10 cellular contexts compared by ENCODE assay signal in the genomic region with DNA sequence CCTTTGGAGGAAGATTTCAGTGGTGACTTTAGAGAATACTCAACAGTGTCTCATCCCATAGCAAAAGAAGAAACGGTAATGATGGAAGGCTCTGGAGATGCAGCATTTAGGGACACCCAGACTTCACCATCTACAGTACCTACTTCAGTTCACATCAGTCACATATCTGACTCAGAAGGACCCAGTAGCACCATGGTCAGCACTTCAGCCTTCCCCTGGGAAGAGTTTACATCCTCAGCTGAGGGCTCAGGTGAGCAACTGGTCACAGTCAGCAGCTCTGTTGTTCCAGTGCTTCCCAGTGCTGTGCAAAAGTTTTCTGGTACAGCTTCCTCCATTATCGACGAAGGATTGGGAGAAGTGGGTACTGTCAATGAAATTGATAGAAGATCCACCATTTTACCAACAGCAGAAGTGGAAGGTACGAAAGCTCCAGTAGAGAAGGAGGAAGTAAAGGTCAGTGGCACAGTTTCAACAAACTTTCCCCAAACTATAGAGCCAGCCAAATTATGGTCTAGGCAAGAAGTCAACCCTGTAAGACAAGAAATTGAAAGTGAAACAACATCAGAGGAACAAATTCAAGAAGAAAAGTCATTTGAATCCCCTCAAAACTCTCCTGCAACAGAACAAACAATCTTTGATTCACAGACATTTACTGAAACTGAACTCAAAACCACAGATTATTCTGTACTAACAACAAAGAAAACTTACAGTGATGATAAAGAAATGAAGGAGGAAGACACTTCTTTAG.
DNase-seq lines count a peak whose midpoint lies in the region; ATAC-seq lines count a peak whose summit lies in the region.
"Had no signal": no experiment of that assay in that cellular context is flagged by ENCODE, and none has a peak within 500 bp of the region (broad histone marks: within the 10 kb centered on the region; RNA-seq: fewer than 3 reads in every experiment).

No MANE protein-coding gene starts in this region.

- no peak overlapping the region for H2BK5ac ChIP-seq in neuronal stem cell (ENCODE audit: low read length)

- peaks cover 18 to 100% of the 10 kb centered on the region in 2 donors for H3K36me3 ChIP-seq in neuronal stem cell (replicated peaks in 1 of 2; ENCODE audit: control insufficient read depth in 2 of 2, insufficient read depth in 2 of 2, low read length in 2 of 2)

- peak overlapping the region; percentile 16 for H3K4me3 Mint-ChIP-seq in activated CD4-positive, alpha-beta T cell treated with anti-CD3 and anti-CD28 coated beads, Interleukin-2, amount 10 ng/mL, durations not matched to agents 24 days and 14 days
- peak overlapping the region in 1 of 2 donors; percentile 66 for H3K4me3 Mint-ChIP-seq in stimulated activated naive B cell treated with anti-CD40 and anti-IgM and Interleukin-4, amounts not matched to agents 10 μg/mL and 1 μg/mL and 100 μg/mL, for 72 hours

- no peak overlapping the region for H3K9ac ChIP-seq in neuronal stem cell (ENCODE audit: low read depth, low read length, poor library complexity)

- H3K27ac Mint-ChIP-seq in activated CD4-positive, alpha-beta T cell treated with anti-CD3 and anti-CD28 coated beads, Interleukin-2, amount 10 ng/mL, durations not matched to agents 24 days and 14 days = no peak overlapping the region
- H3K27ac Mint-ChIP-seq in stimulated activated naive B cell treated with anti-CD40 and anti-IgM and Interleukin-4, amounts not matched to agents 10 μg/mL and 1 μg/mL and 100 μg/mL, for 72 hours = peak overlapping the region; percentile 38

- H2BK120ac ChIP-seq in neuronal stem cell (ENCODE audit: low read depth, low read length) = no peak overlapping the region

- no peak overlapping the region for H3K14ac ChIP-seq in neuronal stem cell (ENCODE audit: low read length)

- no peak overlapping the region for H3K4me2 ChIP-seq in neuronal stem cell (ENCODE audit: insufficient read depth, low read length, poor library complexity, severe bottlenecking)

- H3K9me3 ChIP-seq in neuronal stem cell (replicated peaks in 1 of 2; ENCODE audit: control insufficient read depth in 2 of 2, insufficient read depth in 1 of 2, low read depth in 1 of 2, low read length in 2 of 2) = peaks cover 12 to 32% of the 10 kb centered on the region in 2 donors

- no peak overlapping the region for H4K8ac ChIP-seq in neuronal stem cell (ENCODE audit: low read depth, low read length)

- DNase-seq in activated CD4-positive, alpha-beta T cell treated with anti-CD3 and anti-CD28 coated beads, Interleukin-2, amount 10 ng/mL, durations not matched to agents 24 days and 14 days = peak; percentile 55
- DNase-seq in activated CD4-positive, alpha-beta T cell treated with anti-CD3 and anti-CD28 coated beads, Interleukin-2, amount 50 U/mL, for 1 hour = no peak
- DNase-seq in HPDE6-E6E7 (ENCODE audit: extremely low spot score) (peak; percentile 6), neuronal stem cell (ENCODE audit: low spot score) (no peak), ecto neural progenitor cell (ENCODE audit: low spot score) (no peak)
- DNase-seq in stimulated activated naive B cell treated with anti-CD40 and anti-IgM and Interleukin-4, amounts not matched to agents 10 μg/mL and 1 μg/mL and 100 μg/mL, for 72 hours = no peak
- DNase-seq in stimulated activated CD4-positive, alpha-beta T cell treated with anti-CD3 and anti-CD28 coated beads, Interleukin-15, amount 100 ng/mL, for 24 hours = no peak
- DNase-seq: anterior cingulate cortex, NCI-H1105 treated with DMSO at 0.1 percent for 48 hours had no signal

- H3K27ac ChIP-seq in neuronal stem cell (replicated peaks; ENCODE audit: low read length) = no peak overlapping the region

- H3K79me1 ChIP-seq in neuronal stem cell (ENCODE audit: low read depth, low read length) = no peaks in the 10 kb centered on the region

- no peaks in the 10 kb centered on the region for H3K4me1 ChIP-seq in neuronal stem cell (ENCODE audit: control insufficient read depth in 2 of 2, insufficient read depth in 1 of 2, low read depth in 1 of 2, low read length in 2 of 2)

- H3K23ac ChIP-seq in neuronal stem cell (ENCODE audit: low read depth, low read length, poor library complexity) = no peak overlapping the region

- no peaks in the 10 kb centered on the region for H3K36me3 Mint-ChIP-seq in activated CD4-positive, alpha-beta T cell treated with anti-CD3 and anti-CD28 coated beads, Interleukin-2, amount 10 ng/mL, durations not matched to agents 24 days and 14 days (ENCODE audit: low read depth)
- no peaks in the 10 kb centered on the region for H3K36me3 Mint-ChIP-seq in stimulated activated naive B cell treated with anti-CD40 and anti-IgM and Interleukin-4, amounts not matched to agents 10 μg/mL and 1 μg/mL and 100 μg/mL, for 72 hours

- H2BK12ac ChIP-seq in neuronal stem cell (ENCODE audit: low read length) = no peak overlapping the region

- H3K4ac ChIP-seq in neuronal stem cell (ENCODE audit: low read length) = no peak overlapping the region

- no peak overlapping the region for H2AK5ac ChIP-seq in neuronal stem cell (ENCODE audit: low read depth, low read length)

- peaks cover 7% of the 10 kb centered on the region for H3K27me3 Mint-ChIP-seq in activated CD4-positive, alpha-beta T cell treated with anti-CD3 and anti-CD28 coated beads, Interleukin-2, amount 10 ng/mL, durations not matched to agents 24 days and 14 days
- H3K27me3 Mint-ChIP-seq in stimulated activated naive B cell treated with anti-CD40 and anti-IgM and Interleukin-4, amounts not matched to agents 10 μg/mL and 1 μg/mL and 100 μg/mL, for 72 hours = no peaks in the 10 kb centered on the region

- H3K9me3 Mint-ChIP-seq in activated CD4-positive, alpha-beta T cell treated with anti-CD3 and anti-CD28 coated beads, Interleukin-2, amount 10 ng/mL, durations not matched to agents 24 days and 14 days = peaks cover 14% of the 10 kb centered on the region
- peaks cover 2 to 3% of the 10 kb centered on the region in 2 donors for H3K9me3 Mint-ChIP-seq in stimulated activated naive B cell treated with anti-CD40 and anti-IgM and Interleukin-4, amounts not matched to agents 10 μg/mL and 1 μg/mL and 100 μg/mL, for 72 hours

- no peak overlapping the region for H3K18ac ChIP-seq in neuronal stem cell (ENCODE audit: low read length)

- WGBS in neuronal stem cell (ENCODE audit: extremely low coverage in 2 of 2, insufficient read length in 2 of 2, insufficient replicate concordance in 1 of 2), 2 donors = no CpG with 5 or more reads among the region's 4 CpGs

- H3K4me1 Mint-ChIP-seq in activated CD4-positive, alpha-beta T cell treated with anti-CD3 and anti-CD28 coated beads, Interleukin-2, amount 10 ng/mL, durations not matched to agents 24 days and 14 days = peaks cover 7% of the 10 kb centered on the region
- peaks cover 8 to 16% of the 10 kb centered on the region in 2 donors for H3K4me1 Mint-ChIP-seq in stimulated activated naive B cell treated with anti-CD40 and anti-IgM and Interleukin-4, amounts not matched to agents 10 μg/mL and 1 μg/mL and 100 μg/mL, for 72 hours

- intact Hi-C loops in activated CD4-positive, alpha-beta T cell treated with anti-CD3 and anti-CD28 coated beads, Interleukin-2, amount 10 ng/mL, durations not matched to agents 24 days and 14 days (cut with micrococcal nuclease) = no loop called here

- no peak overlapping the region for H2BK15ac ChIP-seq in neuronal stem cell (ENCODE audit: low read length)

- H4K91ac ChIP-seq in neuronal stem cell (ENCODE audit: low read depth, low read length, poor library complexity) = no peak overlapping the region

- ATAC-seq in HG02642 (IDR thresholded peaks at IDR 0.05; ENCODE audit: poor library complexity, unreplicated experiment) = peak; percentile 74
- ATAC-seq in stimulated activated naive B cell treated with anti-CD40 and anti-IgM and Interleukin-4, amounts not matched to agents 10 μg/mL and 1 μg/mL and 100 μg/mL, for 72 hours (replicated peaks) = peak; percentile 74 to 78

- H2AFZ ChIP-seq in neuronal stem cell (ENCODE audit: low read length) = no peak overlapping the region

- H3K27me3 ChIP-seq in neuronal stem cell (ENCODE audit: control insufficient read depth in 3 of 3, insufficient read depth in 3 of 3, low read depth in 1 of 3, low read length in 3 of 3) = no peaks in the 10 kb centered on the region

- peak overlapping the region in 1 of 2 donors; percentile 37 for H3K4me3 ChIP-seq in neuronal stem cell (ENCODE audit: low read length in 2 of 2)

Comparison
In these comparisons a context has a peak if more than half of its experiments do, and no peak if none do; other contexts are left out.
1. DNase-seq: peak in activated CD4-positive, alpha-beta T cell treated with anti-CD3 and anti-CD28 coated beads, Interleukin-2, amount 10 ng/mL, durations not matched to agents 24 days and 14 days (single experiment) and HPDE6-E6E7 (single experiment); none in activated CD4-positive, alpha-beta T cell treated with anti-CD3 and anti-CD28 coated beads, Interleukin-2, amount 50 U/mL, for 1 hour (single experiment), stimulated activated naive B cell treated with anti-CD40 and anti-IgM and Interleukin-4, amounts not matched to agents 10 μg/mL and 1 μg/mL and 100 μg/mL, for 72 hours (single experiment), stimulated activated CD4-positive, alpha-beta T cell treated with anti-CD3 and anti-CD28 coated beads, Interleukin-15, amount 100 ng/mL, for 24 hours (single experiment), neuronal stem cell (single experiment) and ecto neural progenitor cell (single experiment).